10 cellular contexts compared by ENCODE assay signal in genomic region chr2:64359176-64359891, GRCh38.
DNase-seq lines count a peak whose midpoint lies in the region; ATAC-seq, FAIRE-seq and TF ChIP-seq lines count a peak whose summit lies in the region.
"Had no signal": no experiment of that assay in that cellular context is flagged by ENCODE, and none has a peak within 500 bp of the region (broad histone marks: within the 10 kb centered on the region; RNA-seq: fewer than 3 reads in every experiment).

No MANE protein-coding gene starts in this region.

- TF ChIP-seq POLR2A in HCT116 (IDR thresholded peaks at IDR 0.05; ENCODE audit: borderline replicate concordance, extremely low read depth, insufficient read depth, insufficient read length) = no peak
- no peak for TF ChIP-seq POLR2A in thyroid gland (IDR thresholded peaks at IDR 0.05)

- H3K9me2 ChIP-seq in HCT116 (ENCODE audit: insufficient read depth) = no peaks in the 10 kb centered on the region

- H3K9me3 ChIP-seq in HCT116 (ENCODE audit: control insufficient read depth in 1 of 2, insufficient read depth in 1 of 2, low read depth in 1 of 2, low read length in 2 of 2) = no peaks in the 10 kb centered on the region
- no peaks in the 10 kb centered on the region for H3K9me3 ChIP-seq in mucosa of descending colon
- H3K9me3 ChIP-seq in thyroid gland = no peaks in the 10 kb centered on the region
- H3K9me3 ChIP-seq: neutrophil had no signal

- peak overlapping the region; percentile 81 for H3K4me2 ChIP-seq in HCT116 (ENCODE audit: low read length)

- H3K4me1 ChIP-seq in HCT116 (ENCODE audit: control insufficient read depth in 1 of 2, insufficient read depth in 2 of 2, low read length in 2 of 2) = peaks cover 22 to 66% of the 10 kb centered on the region in 2 experiments
- H3K4me1 ChIP-seq in mucosa of descending colon (ENCODE audit: low read depth) = peaks cover 10% of the 10 kb centered on the region
- H3K4me1 ChIP-seq in thyroid gland = peaks cover 0 to 4% of the 10 kb centered on the region in 2 donors

- intact Hi-C loops in HCT116 (cut with micrococcal nuclease) = no loop called here
- intact Hi-C loops in mucosa of descending colon (cut with DNase I, micrococcal nuclease) = no loop called here
- intact Hi-C loops in thyroid gland (cut with DNase I) = no loop called here

- POLR2A ChIA-PET in HCT116 (lab: Charles Lee) = interaction anchor here (1.4 to 3.1 kb wide), 2 partner anchors 11 to 94 kb away, joined by 4 to 10 read pairs; no protein-coding TSS in a partner anchor

- DNase-seq in HCT116 (ENCODE audit: low read depth, low spot score) = no peak
- no peak for DNase-seq in RCC 7860 (ENCODE audit: low spot score)
- DNase-seq in mucosa of descending colon = no peak
- DNase-seq in middle frontal gyrus (ENCODE audit: extremely low spot score, low spot score) = no peak
- DNase-seq in thyroid gland = no peak
- DNase-seq in midbrain (lab: John Stamatoyannopoulos, UW) = no peak
- no peak for DNase-seq in hippocampal formation (lab: John Stamatoyannopoulos, UW)
- DNase-seq: DMS79 had no signal

- peak overlapping the region; percentile 60 for H2AFZ ChIP-seq in HCT116 (ENCODE audit: low read depth, low read length, poor library complexity, severe bottlenecking)

- no peaks in the 10 kb centered on the region for H3K36me3 ChIP-seq in HCT116 (ENCODE audit: control insufficient read depth in 1 of 2, insufficient read depth in 2 of 2, low read length in 2 of 2)
- H3K36me3 ChIP-seq in mucosa of descending colon (ENCODE audit: low read depth) = no peaks in the 10 kb centered on the region
- H3K36me3 ChIP-seq in thyroid gland = no peaks in the 10 kb centered on the region
- H3K36me3 ChIP-seq: neutrophil had no signal

- H3K27ac ChIP-seq in HCT116 (ENCODE audit: low read depth, low read length) = peak overlapping the region; percentile 38
- H3K27ac ChIP-seq in thyroid gland = no peak overlapping the region
- H3K27ac ChIP-seq: neutrophil had no signal

- FAIRE-seq in RCC 7860 (lab: Jason Lieb, UNC) = peak; percentile 11

- H3K4me3 ChIP-seq in HCT116 (replicated peaks in 1 of 2; ENCODE audit: low read depth in 1 of 2, low read length in 2 of 2) (peak overlapping the region in 1 of 2 experiments; percentile 42; a peak in 2 of 4 replicates), mucosa of descending colon (no peak overlapping the region), thyroid gland (replicated peaks in 1 of 3) (no peak overlapping the region)

- H3K27me3 ChIP-seq in HCT116 (ENCODE audit: insufficient read depth, low read length) = no peaks in the 10 kb centered on the region
- no peaks in the 10 kb centered on the region for H3K27me3 ChIP-seq in thyroid gland

- no peaks in the 10 kb centered on the region for H4K20me1 ChIP-seq in HCT116 (ENCODE audit: insufficient read depth)

- CTCF ChIA-PET in HCT116 (lab: Charles Lee) = interaction anchor here (1.1 to 1.2 kb wide), 2 partner anchors 28 to 128 kb away, joined by 3 read pairs; no protein-coding TSS in a partner anchor

- 68 to 76% methylated on average over 4 of the region's 4 CpGs for WGBS in thyroid gland, 2 donors

- no peak for TF ChIP-seq RAD21 in HCT116 (IDR thresholded peaks at IDR 0.05; ENCODE audit: low read depth)

- RAD21 ChIA-PET in HCT116 (lab: Charles Lee; ENCODE audit: low non-redundant PET in 1 of 2, low total read pairs in 2 of 2, uncharacterized antibody in 2 of 2, unreplicated experiment in 2 of 2) = interaction anchor here in 1 of 2 experiments (1.5 kb wide), 1 partner anchor 128 kb away, joined by 3 read pairs; no protein-coding TSS in a partner anchor

- BruUV-seq in HCT116 (replicated peaks; lab: Mats Ljungman, UMichigan) = no TSS peak

- TF ChIP-seq CTCF in HCT116 (IDR thresholded peaks at IDR 0.05 in 2 of 3, conservative IDR thresholded peaks at IDR 0.05 in 1 of 3; ENCODE audit: borderline replicate concordance in 1 of 3, insufficient read depth in 1 of 3, low read depth in 2 of 3, low read length in 2 of 3) = no peak
- no peak for TF ChIP-seq CTCF in mucosa of descending colon (IDR thresholded peaks at IDR 0.05)
- no peak for TF ChIP-seq CTCF in thyroid gland (IDR thresholded peaks at IDR 0.05)

- no peaks in the 10 kb centered on the region for H3K79me2 ChIP-seq in HCT116 (ENCODE audit: insufficient read depth, low read length)

- peak; percentile 48 for ATAC-seq in GM18498 (IDR thresholded peaks at IDR 0.05; ENCODE audit: unreplicated experiment)
- ATAC-seq in HCT116 = no peak
- peak; percentile 2 for ATAC-seq in mucosa of descending colon

- peak overlapping the region; percentile 51 for H3K9ac ChIP-seq in HCT116 (ENCODE audit: low read length)

TF ChIP-seq in HCT116, 20 proteins besides CTCF, POLR2A, EP300 and RAD21:
- TF ChIP-seq CBX3 (IDR thresholded peaks at IDR 0.05; ENCODE audit: low read depth) (no peak), POLR2AphosphoS5 (IDR thresholded peaks at IDR 0.05; ENCODE audit: low read depth, low read length) (no peak), REST (IDR thresholded peaks at IDR 0.05; ENCODE audit: low read depth) (no peak), ZFX (IDR thresholded peaks at IDR 0.05) (no peak), ZNF274 (IDR thresholded peaks at IDR 0.05; ENCODE audit: low read depth, low read length) (no peak), CEBPB (IDR thresholded peaks at IDR 0.05; ENCODE audit: low read depth) (no peak), MAX (IDR thresholded peaks at IDR 0.05) (no peak), ZBTB33 (IDR thresholded peaks at IDR 0.05; ENCODE audit: extremely low read depth, insufficient replicate concordance, low read length) (no peak), EZH2phosphoT487 (IDR thresholded peaks at IDR 0.05; ENCODE audit: borderline replicate concordance) (no peak), ELF1 (IDR thresholded peaks at IDR 0.05; ENCODE audit: borderline replicate concordance, low read depth) (no peak), TCF7L2 (IDR thresholded peaks at IDR 0.05; ENCODE audit: borderline replicate concordance, extremely low read depth, insufficient read depth, insufficient read length) (no peak), SRF (IDR thresholded peaks at IDR 0.05; ENCODE audit: low read depth) (no peak), EGR1 (IDR thresholded peaks at IDR 0.05; ENCODE audit: low read depth) (no peak), ATF3 (IDR thresholded peaks at IDR 0.05) (no peak), SIN3A (IDR thresholded peaks at IDR 0.05; ENCODE audit: low read depth) (no peak), SP1 (IDR thresholded peaks at IDR 0.05; ENCODE audit: low read depth) (no peak)
